ENCODE assay signal across 1 cellular context in genomic region chr4:5545271-5545670, GRCh38.
TF ChIP-seq lines count a peak whose summit lies in the region.

No MANE protein-coding gene starts in this region.

TF ChIP-seq in IMR-90, 13 proteins besides CTCF, POLR2A, EP300 and RAD21:
- no peak for TF ChIP-seq CEBPB (IDR thresholded peaks at IDR 0.05; ENCODE audit: low read depth, low read length)
